Comparison of ENCODE assay signal across 24 cellular contexts in genomic region chr20:17524551-17524950, GRCh38. TPM values are rescaled to one million over a fixed set of nuclear protein-coding genes. Genes with fewer than 3 reads are reported as not detected.
"Had no signal": no experiment of that assay in that cellular context is flagged by ENCODE, and none has a peak within 500 bp of the region (broad histone marks: within the 10 kb centered on the region; RNA-seq: fewer than 3 reads in every experiment).

No MANE protein-coding gene starts in this region.

- H3K9ac ChIP-seq: neural progenitor cell, parathyroid adenoma had no signal

- H3K9me3 Mint-ChIP-seq: nephron; stimulated activated naive CD8-positive, alpha-beta T cell treated with anti-CD3 and anti-CD28 coated beads, Interleukin-15, amount 100 ng/mL, for 72 hours had no signal

- H3K36me3 Mint-ChIP-seq: neural progenitor cell had no signal

- H3K4me3 ChIP-seq: dorsolateral prefrontal cortex, esophagus squamous epithelium, heart right ventricle, left lung, neural progenitor cell, right lobe of liver, suprapubic skin, transverse colon had no signal

- DNase-seq: dorsolateral prefrontal cortex; effector CD4-positive, alpha-beta T cell; esophagus squamous epithelium; foreskin melanocyte; glutamatergic neuron; heart right ventricle; hippocampal formation; left lung; mesendoderm; midbrain; naive thymus-derived CD4-positive, alpha-beta T cell; right lobe of liver; small intestine; stimulated activated CD4-positive, alpha-beta T cell treated with anti-CD3 and anti-CD28 coated beads, Interleukin-15, amount 100 ng/mL, for 24 hours; stimulated activated CD4-positive, alpha-beta T cell treated with anti-CD3 and anti-CD28 coated beads, Interleukin-2, amount 100 ng/mL, for 48 hours; stimulated activated naive CD4-positive, alpha-beta T cell; stimulated activated naive CD8-positive, alpha-beta T cell treated with anti-CD3 and anti-CD28 coated beads, Interleukin-15, amount 100 ng/mL, for 72 hours; transverse colon had no signal

- H3K9me3 ChIP-seq: esophagus squamous epithelium, heart right ventricle, left lung, right lobe of liver, suprapubic skin, transverse colon had no signal

- H3K4me1 ChIP-seq: left lung, neural progenitor cell, parathyroid adenoma, right lobe of liver, transverse colon had no signal

- ATAC-seq: heart right ventricle; naive thymus-derived CD4-positive, alpha-beta T cell; stimulated activated naive CD8-positive, alpha-beta T cell treated with anti-CD3 and anti-CD28 coated beads, Interleukin-15, amount 100 ng/mL, for 72 hours had no signal

- H3K4me1 Mint-ChIP-seq: neural progenitor cell had no signal

- H3K27ac ChIP-seq: dorsolateral prefrontal cortex, epithelial cell of prostate, heart right ventricle, left lung, neural progenitor cell, parathyroid adenoma, right lobe of liver, suprapubic skin, transverse colon had no signal

- H3K4me3 Mint-ChIP-seq: naive thymus-derived CD4-positive, alpha-beta T cell; nephron; neural progenitor cell; stimulated activated naive CD8-positive, alpha-beta T cell treated with anti-CD3 and anti-CD28 coated beads, Interleukin-15, amount 100 ng/mL, for 72 hours had no signal

- H3K36me3 ChIP-seq: esophagus squamous epithelium, heart right ventricle, left lung, neural progenitor cell, right lobe of liver, suprapubic skin, transverse colon had no signal

- H3K27ac Mint-ChIP-seq: naive thymus-derived CD4-positive, alpha-beta T cell; nephron; neural progenitor cell; progenitor cell of endocrine pancreas; stimulated activated naive CD8-positive, alpha-beta T cell treated with anti-CD3 and anti-CD28 coated beads, Interleukin-15, amount 100 ng/mL, for 72 hours had no signal

- H3K27me3 ChIP-seq: dorsolateral prefrontal cortex, esophagus squamous epithelium, heart right ventricle, left lung, right lobe of liver, suprapubic skin, transverse colon had no signal

- H2AFZ ChIP-seq: neural progenitor cell, parathyroid adenoma had no signal

- H3K79me2 ChIP-seq: parathyroid adenoma had no signal

- H3K4me2 ChIP-seq: neural progenitor cell had no signal

RNA-seq across cellular contexts. Expression of gene BFSP1, which starts 6.6 kb away (rescaled TPM):
- polyA plus RNA-seq: naive thymus-derived CD4-positive, alpha-beta T cell had no signal
